ENCODE assay signal across 10 cellular contexts in the genomic region with DNA sequence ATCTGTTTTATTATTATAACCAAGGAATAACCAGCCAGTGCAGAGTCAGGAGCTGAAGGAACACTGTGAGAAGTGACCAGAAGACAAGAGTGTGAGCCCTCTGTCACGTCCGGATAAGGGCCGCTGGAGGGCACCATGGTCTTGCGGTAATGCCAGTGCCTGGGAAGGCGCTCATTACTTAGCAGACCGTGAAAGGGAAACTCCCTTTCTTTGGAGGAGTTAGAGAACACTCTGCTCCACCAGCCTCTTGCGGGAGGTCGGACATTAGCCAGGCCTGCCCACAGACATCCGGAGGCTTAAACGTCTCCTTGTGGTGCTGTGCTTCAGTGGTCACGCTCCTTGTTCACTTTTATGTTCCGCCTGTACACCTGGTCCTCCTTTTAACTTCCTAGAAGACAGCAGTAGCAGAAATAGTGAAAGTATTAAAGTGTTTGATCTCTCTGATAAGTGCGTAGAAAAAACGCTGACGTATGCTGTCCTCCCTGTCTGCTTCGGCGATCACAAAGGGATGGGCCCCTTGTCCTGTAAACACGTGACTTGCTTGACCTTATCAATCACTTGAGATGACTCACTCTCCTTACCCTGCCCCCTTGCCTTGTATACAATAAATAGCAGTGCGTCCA.
DNase-seq lines count a peak whose midpoint lies in the region; ATAC-seq and TF ChIP-seq lines count a peak whose summit lies in the region.
"Had no signal": no experiment of that assay in that cellular context is flagged by ENCODE, and none has a peak within 500 bp of the region (broad histone marks: within the 10 kb centered on the region; RNA-seq: fewer than 3 reads in every experiment).

No MANE protein-coding gene starts in this region.

- no peaks in the 10 kb centered on the region for H3K9me1 ChIP-seq in IMR-90 (ENCODE audit: insufficient read depth, low read length)

- H4K5ac ChIP-seq in IMR-90 (ENCODE audit: low read depth, low read length): no peak overlapping the region

- TF ChIP-seq CTCF in IMR-90 (conservative IDR thresholded peaks at IDR 0.05; ENCODE audit: low read depth, low read length): 0 out of 2 replicates have a peak, but pooled peaks have one; percentile 12
- peak; percentile 31 for TF ChIP-seq CTCF in neural crest cell (conservative IDR thresholded peaks at IDR 0.05)
- TF ChIP-seq CTCF in natural killer cell (IDR thresholded peaks at IDR 0.05): no peak

- DNase-seq in DMS53 treated with DMSO at 0.1 percent for 48 hours (lab: John Stamatoyannopoulos, UW; ENCODE audit: unreplicated experiment) (peak; percentile 76), IMR-90 (no peak), ecto neural progenitor cell (ENCODE audit: low spot score) (peak; percentile 56), neural crest cell (ENCODE audit: low read depth, low spot score) (no peak), AG20443 (ENCODE audit: low spot score) (no peak), T-cell (no peak), natural killer cell (no peak), NCI-H748 treated with DMSO at 0.1 percent for 48 hours (lab: John Stamatoyannopoulos, UW) (no peak)
- DNase-seq: NCI-H69 had no signal

- in situ Hi-C loops in IMR-90 (cut with MboI; ENCODE audit: low sequenced_read_pairs): no loop called here

- H3K4me3 ChIP-seq in IMR-90 (ENCODE audit: insufficient read depth, low read depth, low read length): no peak overlapping the region
- H3K4me3 ChIP-seq: heart left ventricle had no signal

- H3K4me3 Mint-ChIP-seq in neural crest cell: no peak overlapping the region
- no peak overlapping the region for H3K4me3 Mint-ChIP-seq in T-cell
- no peak overlapping the region for H3K4me3 Mint-ChIP-seq in natural killer cell

- H2AK9ac ChIP-seq in IMR-90 (replicated peaks; ENCODE audit: low read depth, low read length, poor library complexity): no peak overlapping the region

- no peaks in the 10 kb centered on the region for H3K4me1 ChIP-seq in IMR-90 (ENCODE audit: control insufficient read depth, insufficient read depth, low read length)

- BruUV-seq in IMR-90 (replicated peaks; lab: Mats Ljungman, UMichigan): no TSS peak

- H3K27ac ChIP-seq in IMR-90 (ENCODE audit: insufficient read depth, low read length): no peak overlapping the region
- H3K27ac ChIP-seq: heart left ventricle had no signal

- dilution Hi-C loops in IMR-90 (cut with HindIII; ENCODE audit: low sequenced_read_pairs, unreplicated experiment): no loop called here

- no peak overlapping the region for H2BK15ac ChIP-seq in IMR-90 (ENCODE audit: low read depth, low read length)

- intact Hi-C loops in IMR-90 (cut with micrococcal nuclease) (no loop called here), natural killer cell (cut with micrococcal nuclease) (no loop called here)

- no peaks in the 10 kb centered on the region for H3K9me3 ChIP-seq in IMR-90 (ENCODE audit: control insufficient read depth, insufficient read depth, low read length)
- H3K9me3 ChIP-seq: heart left ventricle had no signal

- no peak overlapping the region for H2BK120ac ChIP-seq in IMR-90 (ENCODE audit: low read depth, low read length)

- no peak overlapping the region for H4K8ac ChIP-seq in IMR-90 (ENCODE audit: low read depth in 2 of 2, low read length in 2 of 2)

- H2BK5ac ChIP-seq in IMR-90 (ENCODE audit: low read depth, low read length, poor library complexity, severe bottlenecking): no peak overlapping the region

- H4K91ac ChIP-seq in IMR-90 (ENCODE audit: insufficient read depth, low read depth, low read length): no peak overlapping the region

- CTCF ChIA-PET in IMR-90 (lab: Yijun Ruan, JAX) (no interaction called here), T-cell (lab: Charles Lee) (no interaction called here)

- H3K56ac ChIP-seq in IMR-90 (ENCODE audit: extremely low read depth, insufficient read depth, low read length): no peak overlapping the region

- H2AFZ ChIP-seq in IMR-90 (replicated peaks; ENCODE audit: low read length, poor library complexity): no peak overlapping the region

- no peaks in the 10 kb centered on the region for H3K79me1 ChIP-seq in IMR-90 (ENCODE audit: low read depth in 1 of 2, low read length in 2 of 2)

- POLR2A ChIA-PET in IMR-90 (lab: Charles Lee; ENCODE audit: unreplicated experiment): no interaction called here
- POLR2A ChIA-PET in T-cell (lab: Charles Lee): no interaction called here

- TF ChIP-seq POLR2A in IMR-90 (IDR thresholded peaks at IDR 0.05; ENCODE audit: low read depth, low read length): no peak

- H3K9ac ChIP-seq in IMR-90 (ENCODE audit: low read depth, low read length): no peak overlapping the region

- no peak overlapping the region for H3K14ac ChIP-seq in IMR-90 (replicated peaks; ENCODE audit: low read depth, low read length)

- H3K4me2 ChIP-seq in IMR-90 (ENCODE audit: low read depth, low read length): no peak overlapping the region

- no peak overlapping the region for H3K4ac ChIP-seq in IMR-90 (ENCODE audit: low read depth, low read length)

- H2BK20ac ChIP-seq in IMR-90 (ENCODE audit: low read depth, low read length): no peak overlapping the region

- peaks cover 8% of the 10 kb centered on the region for H3K9me3 Mint-ChIP-seq in neural crest cell
- no peaks in the 10 kb centered on the region for H3K9me3 Mint-ChIP-seq in T-cell
- H3K9me3 Mint-ChIP-seq in natural killer cell: no peaks in the 10 kb centered on the region

- H3K27ac Mint-ChIP-seq in neural crest cell (ENCODE audit: unreplicated experiment) (peak overlapping the region; percentile 25), T-cell (no peak overlapping the region), natural killer cell (no peak overlapping the region)

- no peaks in the 10 kb centered on the region for H3K27me3 Mint-ChIP-seq in neural crest cell (ENCODE audit: low read depth)
- H3K27me3 Mint-ChIP-seq in T-cell: peaks cover 4% of the 10 kb centered on the region in 2 donors
- H3K27me3 Mint-ChIP-seq in natural killer cell (ENCODE audit: low read depth in 2 of 2): no peaks in the 10 kb centered on the region

- H3K36me3 ChIP-seq in IMR-90 (ENCODE audit: control insufficient read depth, insufficient read depth, low read length): no peaks in the 10 kb centered on the region
- H3K36me3 ChIP-seq: heart left ventricle had no signal

- H4K20me1 ChIP-seq in IMR-90 (ENCODE audit: insufficient read depth, low read length): no peaks in the 10 kb centered on the region

- H2AK5ac ChIP-seq in IMR-90 (ENCODE audit: low read depth, low read length): no peak overlapping the region

- H3K27me3 ChIP-seq in IMR-90 (ENCODE audit: control insufficient read depth, insufficient read depth, low read length): no peaks in the 10 kb centered on the region; the same call in 1 of the 2 replicates
- H3K27me3 ChIP-seq: heart left ventricle had no signal

- TF ChIP-seq RAD21 in IMR-90 (IDR thresholded peaks at IDR 0.05; ENCODE audit: low read length): peak; percentile 21; the same call in 1 of the 2 replicates

- H3K23ac ChIP-seq in IMR-90 (ENCODE audit: low read depth, low read length): no peak overlapping the region

- peaks cover 31% of the 10 kb centered on the region for H3K4me1 Mint-ChIP-seq in neural crest cell
- no peaks in the 10 kb centered on the region for H3K4me1 Mint-ChIP-seq in T-cell
- no peaks in the 10 kb centered on the region for H3K4me1 Mint-ChIP-seq in natural killer cell

- no peak for ATAC-seq in IMR-90 (ENCODE audit: low read depth)
- ATAC-seq in T-cell (replicated peaks in 1 of 4): no peak
- no peak for ATAC-seq in natural killer cell

- peaks cover 5% of the 10 kb centered on the region for H3K36me3 Mint-ChIP-seq in neural crest cell (ENCODE audit: low read depth)
- no peaks in the 10 kb centered on the region for H3K36me3 Mint-ChIP-seq in T-cell
- H3K36me3 Mint-ChIP-seq in natural killer cell: no peaks in the 10 kb centered on the region

- H3K18ac ChIP-seq in IMR-90 (ENCODE audit: low read depth, low read length): no peak overlapping the region

- 71% methylated on average over 1 of the region's 19 CpGs; no CpG with 5 or more reads in 1 of the 2 experiments for WGBS in IMR-90 (ENCODE audit: extremely low coverage in 2 of 2, insufficient read length in 1 of 2), 2 experiments

TF ChIP-seq in IMR-90, 13 proteins besides CTCF, POLR2A, EP300 and RAD21:
- TF ChIP-seq MAFK (IDR thresholded peaks at IDR 0.05; ENCODE audit: low read depth, low read length) (peak; percentile 66), BHLHE40 (IDR thresholded peaks at IDR 0.05; ENCODE audit: low read depth, low read length) (no peak)

Comparison
In these comparisons a context has a peak if more than half of its experiments do, and no peak if none do; other contexts are left out.
1. DNase-seq: peak in DMS53 treated with DMSO at 0.1 percent for 48 hours (single experiment) and ecto neural progenitor cell (single experiment); none in IMR-90 (single experiment), neural crest cell (single experiment), AG20443 (single experiment), T-cell (0 of 34), natural killer cell (single experiment) and NCI-H748 treated with DMSO at 0.1 percent for 48 hours (single experiment).